ENCODE assay signal across 10 cellular contexts in the genomic region with DNA sequence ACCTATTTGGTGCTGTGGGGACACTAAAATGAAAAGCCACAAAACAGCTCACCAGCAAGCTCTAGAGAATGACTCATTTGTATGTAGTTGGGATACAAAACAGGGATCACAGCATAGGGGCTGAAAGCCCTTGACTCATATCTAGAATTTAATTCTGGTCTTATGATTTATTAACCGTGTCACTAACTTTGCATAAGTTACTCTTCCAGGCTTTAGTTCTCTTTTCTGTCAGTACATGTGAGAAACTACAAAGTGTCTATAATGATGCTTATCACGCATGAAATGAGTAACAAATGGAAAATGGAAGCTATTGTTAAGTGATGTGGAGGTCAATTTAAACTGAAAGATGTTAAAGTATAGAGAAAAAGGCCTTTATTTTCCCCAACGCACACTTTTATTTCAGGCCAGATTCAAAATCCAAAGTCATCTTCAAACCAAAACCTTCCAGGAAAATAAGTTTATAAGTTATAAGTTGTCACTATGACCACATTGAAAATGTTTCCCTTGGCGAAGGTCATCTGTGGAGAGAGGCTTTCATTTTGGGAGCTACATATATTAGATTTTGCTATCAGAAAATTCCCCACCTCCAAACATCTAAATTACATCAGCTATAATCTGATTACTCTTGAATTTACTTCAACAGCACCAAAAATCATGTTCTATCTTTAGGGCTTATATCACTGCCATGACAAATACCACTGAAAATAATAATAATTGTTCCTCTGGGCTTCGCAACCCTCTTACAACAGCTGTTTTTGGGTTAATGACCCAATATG.
DNase-seq lines count a peak whose midpoint lies in the region; ATAC-seq and TF ChIP-seq lines count a peak whose summit lies in the region.
"Had no signal": no experiment of that assay in that cellular context is flagged by ENCODE, and none has a peak within 500 bp of the region (broad histone marks: within the 10 kb centered on the region; RNA-seq: fewer than 3 reads in every experiment).

No MANE protein-coding gene starts in this region.

- no peak overlapping the region for H2BK5ac ChIP-seq in IMR-90 (ENCODE audit: low read depth, low read length, poor library complexity, severe bottlenecking)

- no peaks in the 10 kb centered on the region for H3K79me1 ChIP-seq in IMR-90 (ENCODE audit: low read depth in 1 of 2, low read length in 2 of 2)

- CTCF ChIA-PET in IMR-90 (lab: Yijun Ruan, JAX): no interaction called here

- no peak overlapping the region for H3K23ac ChIP-seq in IMR-90 (ENCODE audit: low read depth, low read length)

- H2AK5ac ChIP-seq in IMR-90 (ENCODE audit: low read depth, low read length): no peak overlapping the region

- no peak overlapping the region for H3K18ac ChIP-seq in IMR-90 (ENCODE audit: low read depth, low read length)

- no peak overlapping the region for H3K9ac ChIP-seq in IMR-90 (ENCODE audit: low read depth, low read length)

- no peak overlapping the region for H4K8ac ChIP-seq in IMR-90 (ENCODE audit: low read depth in 2 of 2, low read length in 2 of 2)

- no peaks in the 10 kb centered on the region for H3K9me1 ChIP-seq in IMR-90 (ENCODE audit: insufficient read depth, low read length)

- H3K4me1 ChIP-seq in IMR-90 (ENCODE audit: control insufficient read depth, insufficient read depth, low read length): no peaks in the 10 kb centered on the region
- no peaks in the 10 kb centered on the region for H3K4me1 ChIP-seq in gastrocnemius medialis
- H3K4me1 ChIP-seq: gastroesophageal sphincter had no signal

- DNase-seq in IMR-90 (peak; percentile 5), renal cortical epithelial cell (ENCODE audit: low read depth) (peak; percentile 34), superior temporal gyrus (ENCODE audit: extremely low spot score) (no peak), NCI-H2227 treated with DMSO at 0.1 percent for 48 hours (lab: John Stamatoyannopoulos, UW) (no peak), gastrocnemius medialis (no peak)
- DNase-seq: naive thymus-derived CD8-positive, alpha-beta T cell; NCI-H1436 had no signal

- TF ChIP-seq CTCF in IMR-90 (conservative IDR thresholded peaks at IDR 0.05; ENCODE audit: low read depth, low read length): no peak
- no peak for TF ChIP-seq CTCF in gastrocnemius medialis (IDR thresholded peaks at IDR 0.05 in 4 of 5, conservative IDR thresholded peaks at IDR 0.05 in 1 of 5)

- no peak for TF ChIP-seq RAD21 in IMR-90 (IDR thresholded peaks at IDR 0.05; ENCODE audit: low read length)

- no peak overlapping the region for H3K14ac ChIP-seq in IMR-90 (replicated peaks; ENCODE audit: low read depth, low read length)

- H3K4ac ChIP-seq in IMR-90 (ENCODE audit: low read depth, low read length): no peak overlapping the region

- H4K91ac ChIP-seq in IMR-90 (ENCODE audit: insufficient read depth, low read depth, low read length): no peak overlapping the region

- POLR2A ChIA-PET in IMR-90 (lab: Charles Lee; ENCODE audit: unreplicated experiment): no interaction called here

- H3K4me2 ChIP-seq in IMR-90 (ENCODE audit: low read depth, low read length): no peak overlapping the region

- H3K9me3 ChIP-seq in IMR-90 (ENCODE audit: control insufficient read depth, insufficient read depth, low read length) (no peaks in the 10 kb centered on the region), gastrocnemius medialis (peaks cover 0 to 1% (median 0%) of the 10 kb centered on the region in 3 donors)
- H3K9me3 ChIP-seq: gastroesophageal sphincter had no signal

- no peak overlapping the region for H4K5ac ChIP-seq in IMR-90 (ENCODE audit: low read depth, low read length)

- WGBS in IMR-90 (ENCODE audit: extremely low coverage in 2 of 2, insufficient read length in 1 of 2), 2 experiments: no CpG with 5 or more reads among the region's 5 CpGs

- H3K36me3 ChIP-seq in IMR-90 (ENCODE audit: control insufficient read depth, insufficient read depth, low read length): no peaks in the 10 kb centered on the region
- no peaks in the 10 kb centered on the region for H3K36me3 ChIP-seq in gastrocnemius medialis
- H3K36me3 ChIP-seq: gastroesophageal sphincter had no signal

- no peak overlapping the region for H2BK15ac ChIP-seq in IMR-90 (ENCODE audit: low read depth, low read length)

- ATAC-seq in GM19043 (IDR thresholded peaks at IDR 0.05; ENCODE audit: low read depth, unreplicated experiment) (peak; percentile 86), HG02759 (IDR thresholded peaks at IDR 0.05; ENCODE audit: unreplicated experiment) (peak; percentile 82), IMR-90 (ENCODE audit: low read depth) (no peak), gastrocnemius medialis (no peak)
- ATAC-seq: gastroesophageal sphincter had no signal

- no peak overlapping the region for H3K27ac ChIP-seq in IMR-90 (ENCODE audit: insufficient read depth, low read length)
- H3K27ac ChIP-seq in gastrocnemius medialis: no peak overlapping the region
- H3K27ac ChIP-seq: gastroesophageal sphincter had no signal

- no peaks in the 10 kb centered on the region for H3K27me3 ChIP-seq in IMR-90 (ENCODE audit: control insufficient read depth, insufficient read depth, low read length)
- H3K27me3 ChIP-seq in gastrocnemius medialis: no peaks in the 10 kb centered on the region
- H3K27me3 ChIP-seq: gastroesophageal sphincter had no signal

- H3K4me3 ChIP-seq in IMR-90 (ENCODE audit: insufficient read depth, low read depth, low read length) (no peak overlapping the region), gastrocnemius medialis (no peak overlapping the region)
- H3K4me3 ChIP-seq: gastroesophageal sphincter had no signal

- intact Hi-C loops in IMR-90 (cut with micrococcal nuclease): no loop called here
- intact Hi-C loops in gastrocnemius medialis (cut with DNase I; ENCODE audit: low total_unique reads): no loop called here

- H3K56ac ChIP-seq in IMR-90 (ENCODE audit: extremely low read depth, insufficient read depth, low read length): no peak overlapping the region

- dilution Hi-C loops in IMR-90 (cut with HindIII; ENCODE audit: low sequenced_read_pairs, unreplicated experiment): no loop called here

- no peak overlapping the region for H2BK120ac ChIP-seq in IMR-90 (ENCODE audit: low read depth, low read length)

- BruUV-seq in IMR-90 (replicated peaks; lab: Mats Ljungman, UMichigan): no TSS peak

- no peak for TF ChIP-seq POLR2A in IMR-90 (IDR thresholded peaks at IDR 0.05; ENCODE audit: low read depth, low read length)
- no peak for TF ChIP-seq POLR2A in gastrocnemius medialis (IDR thresholded peaks at IDR 0.05)

- in situ Hi-C loops in IMR-90 (cut with MboI; ENCODE audit: low sequenced_read_pairs): no loop called here
- in situ Hi-C loops in gastrocnemius medialis (cut with MboI; ENCODE audit: low sequenced_read_pairs in 4 of 4): no loop called here

- no peak overlapping the region for H2BK20ac ChIP-seq in IMR-90 (ENCODE audit: low read depth, low read length)

- no peak overlapping the region for H2AK9ac ChIP-seq in IMR-90 (replicated peaks; ENCODE audit: low read depth, low read length, poor library complexity)

- H2AFZ ChIP-seq in IMR-90 (replicated peaks; ENCODE audit: low read length, poor library complexity): no peak overlapping the region

- no peaks in the 10 kb centered on the region for H4K20me1 ChIP-seq in IMR-90 (ENCODE audit: insufficient read depth, low read length)

TF ChIP-seq in IMR-90, 13 proteins besides CTCF, POLR2A, EP300 and RAD21:
- TF ChIP-seq RFX5 (IDR thresholded peaks at IDR 0.05; ENCODE audit: low read depth, low read length) (no peak), CHD1 (IDR thresholded peaks at IDR 0.05; ENCODE audit: low read depth, low read length) (no peak), RCOR1 (IDR thresholded peaks at IDR 0.05; ENCODE audit: insufficient replicate concordance, low read length) (no peak), MAZ (IDR thresholded peaks at IDR 0.05; ENCODE audit: borderline replicate concordance, low read depth, low read length) (no peak), BHLHE40 (IDR thresholded peaks at IDR 0.05; ENCODE audit: low read depth, low read length) (no peak), SMC3 (IDR thresholded peaks at IDR 0.05; ENCODE audit: low read depth, low read length) (no peak), FOS (IDR thresholded peaks at IDR 0.05; ENCODE audit: low read depth, low read length) (no peak), CEBPB (IDR thresholded peaks at IDR 0.05; ENCODE audit: low read depth, low read length) (no peak), NFE2L2 (IDR thresholded peaks at IDR 0.05; ENCODE audit: low read depth, low read length) (no peak), MXI1 (IDR thresholded peaks at IDR 0.05; ENCODE audit: borderline replicate concordance, low read depth, low read length) (no peak), MAFK (IDR thresholded peaks at IDR 0.05; ENCODE audit: low read depth, low read length) (no peak)
- TF ChIP-seq, protein P1, sequence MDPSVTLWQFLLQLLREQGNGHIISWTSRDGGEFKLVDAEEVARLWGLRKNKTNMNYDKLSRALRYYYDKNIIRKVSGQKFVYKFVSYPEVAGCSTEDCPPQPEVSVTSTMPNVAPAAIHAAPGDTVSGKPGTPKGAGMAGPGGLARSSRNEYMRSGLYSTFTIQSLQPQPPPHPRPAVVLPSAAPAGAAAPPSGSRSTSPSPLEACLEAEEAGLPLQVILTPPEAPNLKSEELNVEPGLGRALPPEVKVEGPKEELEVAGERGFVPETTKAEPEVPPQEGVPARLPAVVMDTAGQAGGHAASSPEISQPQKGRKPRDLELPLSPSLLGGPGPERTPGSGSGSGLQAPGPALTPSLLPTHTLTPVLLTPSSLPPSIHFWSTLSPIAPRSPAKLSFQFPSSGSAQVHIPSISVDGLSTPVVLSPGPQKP (IDR thresholded peaks at IDR 0.05; ENCODE audit: borderline replicate concordance, low read depth, low read length): no peak
- TF ChIP-seq, protein P2, sequence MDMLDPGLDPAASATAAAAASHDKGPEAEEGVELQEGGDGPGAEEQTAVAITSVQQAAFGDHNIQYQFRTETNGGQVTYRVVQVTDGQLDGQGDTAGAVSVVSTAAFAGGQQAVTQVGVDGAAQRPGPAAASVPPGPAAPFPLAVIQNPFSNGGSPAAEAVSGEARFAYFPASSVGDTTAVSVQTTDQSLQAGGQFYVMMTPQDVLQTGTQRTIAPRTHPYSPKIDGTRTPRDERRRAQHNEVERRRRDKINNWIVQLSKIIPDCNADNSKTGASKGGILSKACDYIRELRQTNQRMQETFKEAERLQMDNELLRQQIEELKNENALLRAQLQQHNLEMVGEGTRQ (IDR thresholded peaks at IDR 0.05; ENCODE audit: low read depth, low read length): no peak

Comparison
In these comparisons a context has a peak if more than half of its experiments do, and no peak if none do; other contexts are left out.
1. ATAC-seq: peak in GM19043 (single experiment) and HG02759 (single experiment); none in IMR-90 (single experiment) and gastrocnemius medialis (0 of 2).
2. DNase-seq: peak in IMR-90 (single experiment) and renal cortical epithelial cell (single experiment); none in superior temporal gyrus (single experiment), NCI-H2227 treated with DMSO at 0.1 percent for 48 hours (single experiment) and gastrocnemius medialis (0 of 2).